Comparison of ENCODE assay signal across 8 cellular contexts in genomic region chr7:1028044-1028770, GRCh38. TPM values are rescaled to one million over a fixed set of nuclear protein-coding genes. Genes with fewer than 3 reads are reported as not detected.
DNase-seq lines count a peak whose midpoint lies in the region; ATAC-seq, FAIRE-seq and TF ChIP-seq lines count a peak whose summit lies in the region.

No MANE protein-coding gene starts in this region.

- peak overlapping the region; percentile 41; the same call in 1 of the 2 replicates for H3K9ac ChIP-seq in KMS-11

- ATAC-seq in GM21723 (IDR thresholded peaks at IDR 0.05; ENCODE audit: unreplicated experiment) (peak; percentile 42), Right ventricle myocardium superior (ENCODE audit: poor library complexity) (peak; percentile 97), pancreas (peak; percentile 75 to 88 (median 80)), thoracic aorta (ENCODE audit: insufficient number of reproducible peaks, low FRiP score, low read depth) (peak; percentile 87)
- ATAC-seq in activated naive CD8-positive, alpha-beta T cell treated with anti-CD3 and anti-CD28 coated beads, Interleukin-2, amount 10 ng/mL, durations not matched to agents 7 days and 5 days (ENCODE audit: low read depth) = peak; percentile 89

- peak; percentile 98 for DNase-seq in Daoy (ENCODE audit: low read depth)
- peak; percentile 90 for DNase-seq in SK-MEL-5 (ENCODE audit: low read depth, low spot score)
- peak; percentile 93 for DNase-seq in activated naive CD8-positive, alpha-beta T cell treated with anti-CD3 and anti-CD28 coated beads, Interleukin-2, amount 10 ng/mL, durations not matched to agents 7 days and 5 days
- DNase-seq in Right ventricle myocardium superior = peak; percentile 94
- peak; percentile 88 to 98 (median 94) for DNase-seq in pancreas
- peak; percentile 66 for DNase-seq in thoracic aorta (ENCODE audit: low spot score)

- H3K27me3 Mint-ChIP-seq in activated naive CD8-positive, alpha-beta T cell treated with anti-CD3 and anti-CD28 coated beads, Interleukin-2, amount 10 ng/mL, durations not matched to agents 7 days and 5 days = no peaks in the 10 kb centered on the region

- H3K36me3 ChIP-seq in KMS-11 (ENCODE audit: insufficient read depth) (no peaks in the 10 kb centered on the region), pancreas (no peaks in the 10 kb centered on the region), thoracic aorta (peaks cover 7% of the 10 kb centered on the region)

- H3K27me3 ChIP-seq in KMS-11 (ENCODE audit: insufficient read depth, low read depth) = no peaks in the 10 kb centered on the region
- H3K27me3 ChIP-seq in pancreas = no peaks in the 10 kb centered on the region
- H3K27me3 ChIP-seq in thoracic aorta (replicated peaks; ENCODE audit: insufficient read depth) = no peaks in the 10 kb centered on the region

- peaks cover 17% of the 10 kb centered on the region for H3K4me1 Mint-ChIP-seq in activated naive CD8-positive, alpha-beta T cell treated with anti-CD3 and anti-CD28 coated beads, Interleukin-2, amount 10 ng/mL, durations not matched to agents 7 days and 5 days

- peak overlapping the region; percentile 86 for H3K4me3 Mint-ChIP-seq in activated naive CD8-positive, alpha-beta T cell treated with anti-CD3 and anti-CD28 coated beads, Interleukin-2, amount 10 ng/mL, durations not matched to agents 7 days and 5 days

- H3K36me3 Mint-ChIP-seq in activated naive CD8-positive, alpha-beta T cell treated with anti-CD3 and anti-CD28 coated beads, Interleukin-2, amount 10 ng/mL, durations not matched to agents 7 days and 5 days = peaks cover 6% of the 10 kb centered on the region

- in situ Hi-C loops in SK-MEL-5 (cut with HindIII; ENCODE audit: low pct_unique_long_range_greater_than_20kb, low sequenced_read_pairs) = no loop called here

- 0 out of 2 replicates have a peak overlapping the region, but pooled peaks have one; percentile 13 for H3K4me2 ChIP-seq in KMS-11

- TF ChIP-seq CTCF in KMS-11 (conservative IDR thresholded peaks at IDR 0.05; ENCODE audit: low read depth, low read length) (no peak), pancreas (IDR thresholded peaks at IDR 0.05) (no peak), thoracic aorta (IDR thresholded peaks at IDR 0.05) (no peak)

- no peaks in the 10 kb centered on the region for H3K79me2 ChIP-seq in KMS-11 (ENCODE audit: insufficient read depth, low read depth)

- no peaks in the 10 kb centered on the region for H3K9me3 ChIP-seq in pancreas
- no peaks in the 10 kb centered on the region for H3K9me3 ChIP-seq in thoracic aorta

- H3K9me3 Mint-ChIP-seq in activated naive CD8-positive, alpha-beta T cell treated with anti-CD3 and anti-CD28 coated beads, Interleukin-2, amount 10 ng/mL, durations not matched to agents 7 days and 5 days = no peaks in the 10 kb centered on the region

- H3K4me3 ChIP-seq in KMS-11 (IDR thresholded peaks at IDR 0.05; ENCODE audit: insufficient read depth, low read depth, low read length) (no peak overlapping the region), pancreas (peak overlapping the region; percentile 48 to 92 (median 86)), thoracic aorta (peak overlapping the region; percentile 91)

- H3K27ac ChIP-seq in KMS-11 (no peak overlapping the region), pancreas (peak overlapping the region; percentile 84 to 91 (median 89)), thoracic aorta (peak overlapping the region; percentile 85)

- POLR2A ChIA-PET in activated naive CD8-positive, alpha-beta T cell treated with anti-CD3 and anti-CD28 coated beads, Interleukin-2, amount 10 ng/mL, durations not matched to agents 7 days and 5 days (lab: Charles Lee) = interaction anchor here (0.7 kb wide), 1 partner anchor 16 kb away, joined by 3 read pairs; the partner anchor contains the start of gene GPR146

- peak overlapping the region; percentile 86 for H3K27ac Mint-ChIP-seq in activated naive CD8-positive, alpha-beta T cell treated with anti-CD3 and anti-CD28 coated beads, Interleukin-2, amount 10 ng/mL, durations not matched to agents 7 days and 5 days

- WGBS in pancreas, 2 donors = 0% methylated on average over 21 to 77 of the region's 77 CpGs

- H3K4me1 ChIP-seq in KMS-11 (ENCODE audit: low read depth, poor library complexity, severe bottlenecking) = peaks cover 27% of the 10 kb centered on the region
- peaks cover 6 to 21% (median 20%) of the 10 kb centered on the region in 3 donors for H3K4me1 ChIP-seq in pancreas
- peaks cover 8 to 32% of the 10 kb centered on the region in 2 donors for H3K4me1 ChIP-seq in thoracic aorta (ENCODE audit: control insufficient read depth in 1 of 2, low read depth in 2 of 2)

- H4K20me1 ChIP-seq in KMS-11 (ENCODE audit: insufficient read depth) = no peaks in the 10 kb centered on the region

- no peak for FAIRE-seq in pancreas (lab: Jason Lieb, UNC)

- no peak overlapping the region for H2AFZ ChIP-seq in KMS-11 (ENCODE audit: low read depth)

- intact Hi-C loops in Right ventricle myocardium superior (cut with DNase I) (no loop called here), pancreas (cut with DNase I) (no loop called here)

RNA-seq across cellular contexts. Expression of gene GPR146, which starts 16.1 kb away (rescaled TPM):
- total RNA-seq in Daoy (2014; rRNA removed; shearing (Covaris generic)) = 0.17 and 1.1 TPM in 2 replicates
- total RNA-seq in SK-MEL-5 (2014; rRNA removed; shearing (Covaris generic)) = 8.4 and 10.4 TPM in 2 replicates
- polyA plus RNA-seq in SK-MEL-5 (2015; cell fraction: cytosol; rRNA removed) = 8.0 and 13.3 TPM in 2 replicates
- 5.7 and 10.0 TPM in 2 replicates for polyA plus RNA-seq in SK-MEL-5 (2015; cell fraction: nucleus; rRNA removed)
- 1 to 10 TPM; 2.1 to 4.1 TPM for total RNA-seq in activated naive CD8-positive, alpha-beta T cell treated with anti-CD3 and anti-CD28 coated beads, Interleukin-2, amount 10 ng/mL, durations not matched to agents 7 days and 5 days
- total RNA-seq in Right ventricle myocardium superior (26.3 TPM), pancreas (1 to 10 TPM; 3.4 to 5.3 (median 3.9) TPM), thoracic aorta (10 to 100 TPM in 1 of 2 donors, 1 to 10 TPM in 1; 9.0 to 20.3 TPM)
- polyA plus RNA-seq in pancreas = 1 to 10 TPM; 5.4 to 6.5 TPM

RNA-seq across cellular contexts. Expression of gene CYP2W1, which starts 45.2 kb away (rescaled TPM):
- not detected in 2 replicates for total RNA-seq in Daoy (2014; rRNA removed; shearing (Covaris generic))
- total RNA-seq in SK-MEL-5 (2014; rRNA removed; shearing (Covaris generic)) = not detected in 2 replicates
- 0.11 TPM in 1 of 2 replicates, not detected in the other for polyA plus RNA-seq in SK-MEL-5 (2015; cell fraction: cytosol; rRNA removed)
- not detected in 2 replicates for polyA plus RNA-seq in SK-MEL-5 (2015; cell fraction: nucleus; rRNA removed)
- not detected for total RNA-seq in activated naive CD8-positive, alpha-beta T cell treated with anti-CD3 and anti-CD28 coated beads, Interleukin-2, amount 10 ng/mL, durations not matched to agents 7 days and 5 days
- not detected for total RNA-seq in Right ventricle myocardium superior
- under 1 TPM in 5 of 6 donors, not detected in 1; 0.12 to 0.59 (median 0.32) TPM for total RNA-seq in pancreas
- polyA plus RNA-seq in pancreas = under 1 TPM; 0.54 to 0.76 TPM
- not detected for total RNA-seq in thoracic aorta

RNA-seq across cellular contexts. Expression of gene COX19, which starts 52.9 kb away (rescaled TPM):
- total RNA-seq in Daoy (2014; rRNA removed; shearing (Covaris generic)) = 8.9 and 11.5 TPM in 2 replicates
- total RNA-seq in SK-MEL-5 (2014; rRNA removed; shearing (Covaris generic)) = 12.9 and 13.1 TPM in 2 replicates
- polyA plus RNA-seq in SK-MEL-5 (2015; cell fraction: cytosol; rRNA removed) = 10.1 and 11.5 TPM in 2 replicates
- polyA plus RNA-seq in SK-MEL-5 (2015; cell fraction: nucleus; rRNA removed) = 12.2 and 13.1 TPM in 2 replicates
- total RNA-seq in activated naive CD8-positive, alpha-beta T cell treated with anti-CD3 and anti-CD28 coated beads, Interleukin-2, amount 10 ng/mL, durations not matched to agents 7 days and 5 days = 10 to 100 TPM; 26.2 to 29.3 TPM
- total RNA-seq in Right ventricle myocardium superior = 8.0 TPM
- total RNA-seq in pancreas = 1 to 10 TPM; 4.2 to 8.6 (median 6.0) TPM
- polyA plus RNA-seq in pancreas = 1 to 10 TPM; 7.5 to 9.1 TPM
- 10 to 100 TPM in 1 of 2 donors, 1 to 10 TPM in 1; 7.2 to 18.1 TPM for total RNA-seq in thoracic aorta

RNA-seq across cellular contexts. Expression of gene GPER1, which starts 59.7 kb away (rescaled TPM):
- total RNA-seq in Daoy (2014; rRNA removed; shearing (Covaris generic)) = 0.40 and 4.5 TPM in 2 replicates
- total RNA-seq in SK-MEL-5 (2014; rRNA removed; shearing (Covaris generic)) = 0.11 and 0.13 TPM in 2 replicates
- 0.31 and 0.38 TPM in 2 replicates for polyA plus RNA-seq in SK-MEL-5 (2015; cell fraction: cytosol; rRNA removed)
- polyA plus RNA-seq in SK-MEL-5 (2015; cell fraction: nucleus; rRNA removed) = 0.43 TPM in 1 of 2 replicates, not detected in the other
- under 1 TPM; 0.19 to 0.26 TPM for total RNA-seq in activated naive CD8-positive, alpha-beta T cell treated with anti-CD3 and anti-CD28 coated beads, Interleukin-2, amount 10 ng/mL, durations not matched to agents 7 days and 5 days
- total RNA-seq in Right ventricle myocardium superior (2.5 TPM), pancreas (1 to 10 TPM in 2 of 6 donors, under 1 TPM in 4; 0.20 to 1.6 (median 0.65) TPM), thoracic aorta (1 to 10 TPM; 3.9 to 5.3 TPM)
- polyA plus RNA-seq in pancreas = 1 to 10 TPM; 1.7 to 3.5 TPM

Comparison
In these comparisons a context has a peak if more than half of its experiments do, and no peak if none do; other contexts are left out.
1. ATAC-seq: peak in every context shown above with its lines; median percentile 97 in Right ventricle myocardium superior; 89 in activated naive CD8-positive, alpha-beta T cell treated with anti-CD3 and anti-CD28 coated beads, Interleukin-2, amount 10 ng/mL, durations not matched to agents 7 days and 5 days; 87 in thoracic aorta; 80 in pancreas; 42 in GM21723.